ENCODE assay signal across 21 cellular contexts in the genomic region with DNA sequence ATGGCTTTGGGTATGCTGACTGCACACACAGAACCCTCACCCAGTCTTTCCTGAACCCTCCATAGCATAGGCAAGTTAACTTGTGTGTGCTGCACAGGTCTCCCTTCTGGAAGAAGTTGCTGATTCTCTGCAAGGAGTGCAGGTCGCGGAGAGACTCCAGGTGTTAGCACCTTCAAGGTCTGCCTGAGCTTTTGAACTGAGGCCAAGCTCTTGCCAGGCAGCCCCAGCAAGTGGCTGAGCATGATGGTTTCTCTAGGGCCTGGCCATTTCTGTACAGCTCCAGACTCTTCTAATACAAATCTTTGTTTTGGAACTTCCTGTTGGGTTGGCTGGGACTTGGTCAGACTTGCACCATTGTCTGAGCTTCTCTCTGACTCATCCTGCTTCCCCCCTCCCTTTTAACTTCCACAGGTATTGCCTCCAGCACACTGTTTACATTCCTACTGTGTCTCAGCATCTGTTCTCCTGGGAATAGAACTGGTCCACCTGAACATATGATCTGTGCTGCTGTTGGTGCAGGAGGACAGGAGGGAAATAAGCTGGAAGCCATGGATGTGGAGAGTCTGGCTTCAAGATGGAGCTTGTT. TPM values are rescaled to one million over a fixed set of nuclear protein-coding genes. Genes with fewer than 3 reads are reported as not detected.
A peak's percentile ranks its signal among the peaks of the same experiment; 100 is the strongest.
DNase-seq lines count a peak whose midpoint lies in the region; ATAC-seq and TF ChIP-seq lines count a peak whose summit lies in the region.
"Had no signal": no experiment of that assay in that cellular context is flagged by ENCODE, and none has a peak within 500 bp of the region (broad histone marks: within the 10 kb centered on the region; RNA-seq: fewer than 3 reads in every experiment).

No MANE protein-coding gene starts in this region.

- H3K4me1 ChIP-seq in foreskin keratinocyte = peaks cover 13% of the 10 kb centered on the region
- no peaks in the 10 kb centered on the region for H3K4me1 ChIP-seq in CD4-positive, alpha-beta memory T cell (ENCODE audit: insufficient read depth, low read length)
- H3K4me1 ChIP-seq: lower lobe of right lung, vagina had no signal

- no peaks in the 10 kb centered on the region for H3K36me3 ChIP-seq in CD4-positive, alpha-beta memory T cell (ENCODE audit: insufficient read depth, low read length)
- H3K36me3 ChIP-seq: esophagus squamous epithelium, lower lobe of right lung, sigmoid colon, vagina had no signal

- no peak overlapping the region for H3K4me3 Mint-ChIP-seq in CD14-positive monocyte
- H3K4me3 Mint-ChIP-seq in CD4-positive, alpha-beta memory T cell = no peak overlapping the region
- H3K4me3 Mint-ChIP-seq: activated naive CD8-positive, alpha-beta T cell treated with anti-CD3 and anti-CD28 coated beads, Interleukin-2, amount 10 ng/mL, durations not matched to agents 7 days and 5 days; CD8-positive, alpha-beta memory T cell; naive B cell; T-helper 17 cell had no signal

- TF ChIP-seq CTCF in CD14-positive monocyte (IDR thresholded peaks at IDR 0.05) = no peak
- TF ChIP-seq CTCF in foreskin keratinocyte (conservative IDR thresholded peaks at IDR 0.05) = no peak

- peak overlapping the region; percentile 8 to 84 (median 40) for H3K27ac Mint-ChIP-seq in CD14-positive monocyte
- no peak overlapping the region for H3K27ac Mint-ChIP-seq in CD4-positive, alpha-beta memory T cell
- H3K27ac Mint-ChIP-seq: activated naive CD8-positive, alpha-beta T cell treated with anti-CD3 and anti-CD28 coated beads, Interleukin-2, amount 10 ng/mL, durations not matched to agents 7 days and 5 days; CD8-positive, alpha-beta memory T cell; T-helper 17 cell had no signal

- POLR2A ChIA-PET in CD4-positive, alpha-beta memory T cell (lab: Charles Lee; ENCODE audit: partially characterized antibody) = no interaction called here

- peaks cover 0 to 1% (median 0%) of the 10 kb centered on the region in 3 donors for H3K27me3 Mint-ChIP-seq in CD14-positive monocyte (ENCODE audit: low read depth in 3 of 3)
- peaks cover 2 to 11% of the 10 kb centered on the region in 2 donors for H3K27me3 Mint-ChIP-seq in CD4-positive, alpha-beta memory T cell

- peaks cover 50% of the 10 kb centered on the region for H3K4me1 Mint-ChIP-seq in CD14-positive monocyte
- peaks cover 4 to 11% (median 6%) of the 10 kb centered on the region in 4 donors for H3K4me1 Mint-ChIP-seq in CD4-positive, alpha-beta memory T cell

- H3K36me3 Mint-ChIP-seq in CD14-positive monocyte = peaks cover 0 to 2% of the 10 kb centered on the region in 2 donors
- no peaks in the 10 kb centered on the region for H3K36me3 Mint-ChIP-seq in CD4-positive, alpha-beta memory T cell
- H3K36me3 Mint-ChIP-seq: activated naive CD8-positive, alpha-beta T cell treated with anti-CD3 and anti-CD28 coated beads, Interleukin-2, amount 10 ng/mL, durations not matched to agents 7 days and 5 days; CD8-positive, alpha-beta memory T cell; naive B cell had no signal

- peaks cover 0 to 4% (median 2%) of the 10 kb centered on the region in 7 donors for H3K9me3 Mint-ChIP-seq in CD14-positive monocyte
- H3K9me3 Mint-ChIP-seq in CD4-positive, alpha-beta memory T cell = peaks cover 0 to 1% (median 0%) of the 10 kb centered on the region in 8 donors
- H3K9me3 Mint-ChIP-seq: activated naive CD8-positive, alpha-beta T cell treated with anti-CD3 and anti-CD28 coated beads, Interleukin-2, amount 10 ng/mL, durations not matched to agents 7 days and 5 days; naive B cell had no signal

- intact Hi-C loops in CD14-positive monocyte (cut with micrococcal nuclease) = no loop called here
- intact Hi-C loops in CD4-positive, alpha-beta memory T cell (cut with micrococcal nuclease) = no loop called here

- DNase-seq in CD14-positive monocyte (ENCODE audit: low spot score) (no peak), ELF-1 (ENCODE audit: low read depth, low spot score) (peak; percentile 53), RPMI8226 (peak; percentile 12), foreskin keratinocyte (peak; percentile 96 to 97), SK-N-DZ (ENCODE audit: low spot score) (no peak)
- DNase-seq in CD4-positive, alpha-beta memory T cell = no peak
- no peak for DNase-seq in stimulated activated CD4-positive, alpha-beta T cell treated with anti-CD3 and anti-CD28 coated beads, Interleukin-15, amount 100 ng/mL, for 24 hours
- DNase-seq: activated CD8-positive, alpha-beta memory T cell treated with anti-CD3 and anti-CD28 coated beads for 24 hours; activated naive CD8-positive, alpha-beta T cell treated with anti-CD3 and anti-CD28 coated beads, Interleukin-2, amount 10 ng/mL, durations not matched to agents 7 days and 5 days; CD8-positive, alpha-beta memory T cell; esophagus squamous epithelium; lower lobe of right lung; naive B cell; NCI-H1092; Right ventricle myocardium superior; sigmoid colon; T-helper 17 cell had no signal

- no peaks in the 10 kb centered on the region for H3K9me3 ChIP-seq in CD4-positive, alpha-beta memory T cell (ENCODE audit: control insufficient read depth in 1 of 2, low read length in 2 of 2)
- H3K9me3 ChIP-seq: esophagus squamous epithelium, lower lobe of right lung, sigmoid colon, vagina had no signal

- ATAC-seq in foreskin keratinocyte (peak; percentile 96), GM18520 (IDR thresholded peaks at IDR 0.05; ENCODE audit: unreplicated experiment) (no peak)
- ATAC-seq: T-helper 17 cell had no signal

- H3K27me3 ChIP-seq in foreskin keratinocyte = no peaks in the 10 kb centered on the region
- no peaks in the 10 kb centered on the region for H3K27me3 ChIP-seq in CD4-positive, alpha-beta memory T cell (ENCODE audit: insufficient read depth, low read length)
- H3K27me3 ChIP-seq: sigmoid colon, vagina had no signal

- H3K4me3 ChIP-seq in CD4-positive, alpha-beta memory T cell (ENCODE audit: low read length in 2 of 2) = no peak overlapping the region
- H3K4me3 ChIP-seq: esophagus squamous epithelium, lower lobe of right lung, sigmoid colon, vagina had no signal

- H3K27ac ChIP-seq in foreskin keratinocyte = no peak overlapping the region
- no peak overlapping the region for H3K27ac ChIP-seq in CD4-positive, alpha-beta memory T cell (ENCODE audit: low read depth, low read length)
- H3K27ac ChIP-seq: esophagus squamous epithelium, HL-60, lower lobe of right lung, parathyroid adenoma, sigmoid colon, vagina had no signal

- CTCF ChIA-PET in CD4-positive, alpha-beta memory T cell (lab: Charles Lee; ENCODE audit: partially characterized antibody) = interaction anchor here (0.8 kb wide), 1 partner anchor 10 kb away, joined by 3 read pairs; no protein-coding TSS in a partner anchor

RNA-seq across cellular contexts. Expression of a gene that starts 53.3 kb away (rescaled TPM):
- polyA plus RNA-seq in CD14-positive monocyte (under 1 TPM in 1 of 2 donors, not detected in 1; 0.09 TPM), foreskin keratinocyte (not detected in 2 replicates)
- not detected in 2 replicates for total RNA-seq in foreskin keratinocyte
- total RNA-seq in CD4-positive, alpha-beta memory T cell = not detected
- not detected for polyA plus RNA-seq in CD4-positive, alpha-beta memory T cell
- 0.40 TPM in 1 of 2 replicates, not detected in the other for polyA plus RNA-seq in SK-N-DZ (2014; cell fraction: cytosol; rRNA removed)
- polyA plus RNA-seq in SK-N-DZ (2014; cell fraction: nucleus; rRNA removed) = 0.64 and 0.65 TPM in 2 replicates
- total RNA-seq: activated naive CD8-positive, alpha-beta T cell treated with anti-CD3 and anti-CD28 coated beads, Interleukin-2, amount 10 ng/mL, durations not matched to agents 7 days and 5 days; CD8-positive, alpha-beta memory T cell; T-helper 17 cell had no signal

Comparison
In these comparisons a context has a peak if more than half of its experiments do, and no peak if none do; other contexts are left out.
1. DNase-seq: peak in ELF-1 (single experiment), RPMI8226 (single experiment) and foreskin keratinocyte (2 of 2); none in CD14-positive monocyte (single experiment), CD4-positive, alpha-beta memory T cell (0 of 5), stimulated activated CD4-positive, alpha-beta T cell treated with anti-CD3 and anti-CD28 coated beads, Interleukin-15, amount 100 ng/mL, for 24 hours (single experiment) and SK-N-DZ (single experiment).
2. H3K27ac Mint-ChIP-seq: peak in CD14-positive monocyte (7 of 7); none in CD4-positive, alpha-beta memory T cell (0 of 7).